In genomic region chr1:54965624-54966340, GRCh38 we compare ENCODE assay signal across 8 cellular contexts. TPM values are rescaled to one million over a fixed set of nuclear protein-coding genes. Genes with fewer than 3 reads are reported as not detected.
A peak's percentile ranks its signal among the peaks of the same experiment; 100 is the strongest.
DNase-seq lines count a peak whose midpoint lies in the region; ATAC-seq and TF ChIP-seq lines count a peak whose summit lies in the region.

No MANE protein-coding gene starts in this region.

- no peaks in the 10 kb centered on the region for H3K27me3 ChIP-seq in neutrophil
- H3K27me3 ChIP-seq in vagina, result no peaks in the 10 kb centered on the region

- DNase-seq in NCI-H2029 (lab: John Stamatoyannopoulos, UW) (peak; percentile 70), choroid plexus epithelial cell (ENCODE audit: low read depth) (peak; percentile 85), vagina (ENCODE audit: extremely low spot score in 2 of 2) (no peak), iPS-NIHi11 (ENCODE audit: low spot score) (no peak)

- ATAC-seq in GM18511 (IDR thresholded peaks at IDR 0.05; ENCODE audit: unreplicated experiment), result peak; percentile 95
- ATAC-seq in HG02610 (IDR thresholded peaks at IDR 0.05; ENCODE audit: unreplicated experiment), result peak; percentile 85
- no peak for ATAC-seq in GM21786 (IDR thresholded peaks at IDR 0.05; ENCODE audit: unreplicated experiment)

- peaks cover 29 to 36% of the 10 kb centered on the region in 2 experiments for H3K4me1 ChIP-seq in neutrophil (ENCODE audit: control insufficient read depth in 1 of 2, insufficient read depth in 1 of 2, low read depth in 1 of 2, low read length in 1 of 2)
- no peaks in the 10 kb centered on the region for H3K4me1 ChIP-seq in vagina

- H3K4me3 ChIP-seq in choroid plexus epithelial cell (ENCODE audit: low read depth, low read length), result no peak overlapping the region
- H3K4me3 ChIP-seq in neutrophil (ENCODE audit: low read depth in 1 of 2, low read length in 1 of 2), result peak overlapping the region; percentile 51 to 56
- H3K4me3 ChIP-seq in vagina, result no peak overlapping the region

- H3K36me3 ChIP-seq in neutrophil (no peaks in the 10 kb centered on the region), vagina (no peaks in the 10 kb centered on the region)

- no peak for TF ChIP-seq CTCF in choroid plexus epithelial cell (conservative IDR thresholded peaks at IDR 0.05; ENCODE audit: low read depth, low read length)
- no peak for TF ChIP-seq CTCF in neutrophil (IDR thresholded peaks at IDR 0.05)
- no peak for TF ChIP-seq CTCF in vagina (IDR thresholded peaks at IDR 0.05)

- intact Hi-C loops in vagina (cut with DNase I), result no loop called here

- TF ChIP-seq POLR2A in vagina (IDR thresholded peaks at IDR 0.05), result no peak

- H3K9me3 ChIP-seq in neutrophil (no peaks in the 10 kb centered on the region), vagina (no peaks in the 10 kb centered on the region)

- H3K27ac ChIP-seq in neutrophil, result peak overlapping the region; percentile 80
- no peak overlapping the region for H3K27ac ChIP-seq in vagina

RNA-seq across cellular contexts. Expression of gene TMEM61, which starts 14.6 kb away (rescaled TPM):
- total RNA-seq in vagina, result 3.4 TPM

RNA-seq across cellular contexts. Expression of gene BSND, which starts 33.0 kb away (rescaled TPM):
- total RNA-seq in vagina, result not detected

Comparison
In these comparisons a context has a peak if more than half of its experiments do, and no peak if none do; other contexts are left out.
1. DNase-seq: peak in NCI-H2029 (single experiment) and choroid plexus epithelial cell (single experiment); none in vagina (0 of 2) and iPS-NIHi11 (single experiment).
2. H3K4me3 ChIP-seq: peak in neutrophil (2 of 2); none in choroid plexus epithelial cell (single experiment) and vagina (0 of 2).